18 cellular contexts compared by ENCODE assay signal in genomic region chr21:38843379-38843778, GRCh38.
"Had no signal": no experiment of that assay in that cellular context is flagged by ENCODE, and none has a peak within 500 bp of the region (broad histone marks: within the 10 kb centered on the region; RNA-seq: fewer than 3 reads in every experiment).

No MANE protein-coding gene starts in this region.

- H2AFZ ChIP-seq: parathyroid adenoma had no signal

- H3K9me3 Mint-ChIP-seq: activated naive CD8-positive, alpha-beta T cell treated with anti-CD3 and anti-CD28 coated beads for 36 hours; immature natural killer cell; naive thymus-derived CD8-positive, alpha-beta T cell had no signal

- H3K4me1 ChIP-seq: body of pancreas, parathyroid adenoma had no signal

- H3K27me3 ChIP-seq: body of pancreas, tibial artery had no signal

- ATAC-seq: body of pancreas; left ventricle myocardium superior; naive thymus-derived CD8-positive, alpha-beta T cell; sciatic nerve had no signal

- H3K36me3 ChIP-seq: tibial artery, WERI-Rb-1 had no signal

- H3K4me3 Mint-ChIP-seq: activated naive CD8-positive, alpha-beta T cell treated with anti-CD3 and anti-CD28 coated beads for 36 hours; immature natural killer cell; naive thymus-derived CD8-positive, alpha-beta T cell had no signal

- DNase-seq: activated CD4-positive, alpha-beta T cell treated with anti-CD3 and anti-CD28 coated beads, Interleukin-2, amount 50 U/mL, for 48 hours; activated naive CD8-positive, alpha-beta T cell treated with anti-CD3 and anti-CD28 coated beads for 36 hours; activated T-cell treated with anti-CD3 and anti-CD28 coated beads for 4 hours; body of pancreas; caudate nucleus; immature natural killer cell; left ventricle myocardium superior; mesendoderm; naive thymus-derived CD8-positive, alpha-beta T cell; stimulated activated CD8-positive, alpha-beta memory T cell treated with anti-CD3 and anti-CD28 coated beads, Interleukin-4, amount 100 ng/mL, for 48 hours; stimulated activated naive CD4-positive, alpha-beta T cell treated with Interleukin-2 at 50 U/mL for 16 hours; SW 1271; T-helper 2 cell; tibial artery; WERI-Rb-1 had no signal

- H3K27ac Mint-ChIP-seq: activated naive CD8-positive, alpha-beta T cell treated with anti-CD3 and anti-CD28 coated beads for 36 hours; immature natural killer cell; naive thymus-derived CD8-positive, alpha-beta T cell had no signal

- H3K36me3 Mint-ChIP-seq: activated naive CD8-positive, alpha-beta T cell treated with anti-CD3 and anti-CD28 coated beads for 36 hours; immature natural killer cell; naive thymus-derived CD8-positive, alpha-beta T cell had no signal

- H3K4me1 Mint-ChIP-seq: immature natural killer cell; naive thymus-derived CD8-positive, alpha-beta T cell had no signal

- H3K4me3 ChIP-seq: body of pancreas, coronary artery, tibial artery had no signal

- H3K79me2 ChIP-seq: parathyroid adenoma had no signal

- H3K27me3 Mint-ChIP-seq: activated naive CD8-positive, alpha-beta T cell treated with anti-CD3 and anti-CD28 coated beads for 36 hours; naive thymus-derived CD8-positive, alpha-beta T cell had no signal

- H3K27ac ChIP-seq: body of pancreas, parathyroid adenoma, WERI-Rb-1 had no signal

- H3K9me3 ChIP-seq: body of pancreas, tibial artery had no signal
